Comparison of ENCODE assay signal across 1 cellular context in genomic region chr2:225429718-225430117, GRCh38.
TF ChIP-seq lines count a peak whose summit lies in the region.

No MANE protein-coding gene starts in this region.

TF ChIP-seq in HepG2, 621 proteins besides CTCF, POLR2A, EP300 and RAD21 (continued from another document):
- TF ChIP-seq THAP7 (CRISPR knock-in tag; IDR thresholded peaks at IDR 0.05) (no peak), SNAPC2 (CRISPR knock-in tag; IDR thresholded peaks at IDR 0.05) (no peak), JDP2 (CRISPR knock-in tag; IDR thresholded peaks at IDR 0.05; ENCODE audit: borderline replicate concordance) (no peak), DR1 (CRISPR knock-in tag; IDR thresholded peaks at IDR 0.05) (no peak), ZNF619 (CRISPR knock-in tag; IDR thresholded peaks at IDR 0.05) (no peak), PATZ1 (CRISPR knock-in tag; IDR thresholded peaks at IDR 0.05) (no peak), ZNF335 (CRISPR knock-in tag; IDR thresholded peaks at IDR 0.05) (no peak), ARNT (IDR thresholded peaks at IDR 0.05) (no peak), ZBTB10 (CRISPR knock-in tag; IDR thresholded peaks at IDR 0.05; ENCODE audit: borderline replicate concordance) (no peak), GTF3A (CRISPR knock-in tag; conservative IDR thresholded peaks at IDR 0.05) (no peak), SKIL (CRISPR knock-in tag; IDR thresholded peaks at IDR 0.05; ENCODE audit: borderline replicate concordance) (no peak)
